ENCODE assay signal across 15 cellular contexts in genomic region chr3:53231532-53232511, GRCh38.
DNase-seq lines count a peak whose midpoint lies in the region; TF ChIP-seq lines count a peak whose summit lies in the region.
"Had no signal": no experiment of that assay in that cellular context is flagged by ENCODE, and none has a peak within 500 bp of the region (broad histone marks: within the 10 kb centered on the region; RNA-seq: fewer than 3 reads in every experiment).

No MANE protein-coding gene starts in this region.

- no peaks in the 10 kb centered on the region for H3K27me3 ChIP-seq in layer of hippocampus (ENCODE audit: control insufficient read depth, insufficient read depth, low read length)
- H3K27me3 ChIP-seq: SJSA1 had no signal

- no peak overlapping the region for H3K4me3 ChIP-seq in AG09309 (ENCODE audit: control insufficient read depth, low read depth, low read length)
- H3K4me3 ChIP-seq: SJSA1 had no signal

- in situ Hi-C loops in GM13977 (cut with MboI; ENCODE audit: low pct_unique_long_range_greater_than_20kb, low sequenced_read_pairs, unreplicated experiment): no loop called here

- DNase-seq in AG09309 (ENCODE audit: low read depth) (no peak), GM13977 (ENCODE audit: low spot score) (no peak), NCI-H1930 (lab: John Stamatoyannopoulos, UW) (no peak), DMS53 treated with DMSO at 0.1 percent for 48 hours (lab: John Stamatoyannopoulos, UW; ENCODE audit: unreplicated experiment) (no peak), pons (ENCODE audit: low spot score) (no peak), NCI-H82 (lab: John Stamatoyannopoulos, UW) (no peak)
- DNase-seq: activated T-cell treated with anti-CD3 and anti-CD28 coated beads, Interleukin-2, amount 50 U/mL, for 48 hours; cerebellar nuclear complex; foreskin fibroblast; NCI-H1048; NCI-H524 treated with DMSO at 0.1 percent for 48 hours; stimulated activated naive CD4-positive, alpha-beta T cell had no signal

- TF ChIP-seq CTCF in AG09309 (IDR thresholded peaks at IDR 0.05; ENCODE audit: control insufficient read depth, insufficient read depth, low read depth, low read length, missing control alignments) (peak; percentile 22), GM13977 (IDR thresholded peaks at IDR 0.05; ENCODE audit: extremely low read depth, insufficient read depth, missing control alignments) (peak; percentile 8)

- H3K27ac ChIP-seq in angular gyrus (ENCODE audit: low read depth, low read length) (peak overlapping the region; percentile 19), layer of hippocampus (ENCODE audit: low read depth, low read length) (peak overlapping the region; percentile 12)
- H3K27ac ChIP-seq: SJSA1 had no signal
